Comparison of ENCODE assay signal across 8 cellular contexts in the genomic region with DNA sequence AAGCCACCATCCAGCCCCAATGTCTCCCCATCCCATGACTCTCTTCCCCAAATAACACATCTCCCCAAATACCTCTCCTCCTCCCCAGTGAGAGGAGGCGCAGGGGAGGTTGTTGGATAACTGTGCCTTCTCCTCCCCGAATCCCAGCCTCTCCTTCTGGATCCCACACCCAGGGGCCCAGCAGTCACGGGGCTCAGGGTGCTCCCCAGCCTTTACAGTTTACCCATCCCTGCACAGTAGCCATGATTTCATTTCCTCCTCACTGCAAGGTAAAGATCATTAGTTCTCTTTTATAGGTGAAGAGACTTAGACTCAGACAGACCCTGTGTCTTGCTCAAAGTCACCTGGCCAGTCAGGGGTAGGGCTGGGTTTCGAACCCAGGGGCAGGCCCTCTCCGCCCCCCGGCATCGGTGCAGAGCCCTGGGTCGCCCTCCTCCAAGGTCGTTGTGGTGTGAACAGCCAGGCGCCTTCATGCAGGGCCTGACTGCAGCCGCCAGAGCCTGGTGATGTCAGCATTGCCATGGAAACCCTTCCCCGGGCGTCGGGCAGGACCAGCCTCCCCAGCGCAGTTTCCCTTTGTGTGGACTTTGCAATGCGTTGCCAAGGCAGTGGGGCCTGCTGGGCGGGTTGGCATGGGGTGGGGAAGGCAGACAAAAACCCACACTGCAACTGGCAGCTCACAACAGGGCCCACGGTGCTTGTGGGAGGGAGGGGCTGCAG. TPM values are rescaled to one million over a fixed set of nuclear protein-coding genes. Genes with fewer than 3 reads are reported as not detected.
DNase-seq lines count a peak whose midpoint lies in the region; FAIRE-seq and TF ChIP-seq lines count a peak whose summit lies in the region.

No MANE protein-coding gene starts in this region.

- TF ChIP-seq CTCF in OCI-LY7 (conservative IDR thresholded peaks at IDR 0.05; ENCODE audit: low read length) (no peak), D721Med (IDR thresholded peaks at IDR 0.05; ENCODE audit: insufficient read depth, missing control alignments) (no peak)

- H3K79me2 ChIP-seq in OCI-LY7 (ENCODE audit: insufficient read depth, low read depth, low read length) = no peaks in the 10 kb centered on the region

- H3K9ac ChIP-seq in mucosa of stomach (ENCODE audit: low read length) = peak overlapping the region; percentile 81

- intact Hi-C loops in OCI-LY7 (cut with micrococcal nuclease; ENCODE audit: unreplicated experiment) = no loop called here

- H4K20me1 ChIP-seq in OCI-LY7 (ENCODE audit: insufficient read depth, low read length) = no peaks in the 10 kb centered on the region

- no peak overlapping the region for H3K4me3 ChIP-seq in OCI-LY7 (ENCODE audit: low read depth, low read length, poor library complexity, severe bottlenecking)
- no peak overlapping the region for H3K4me3 ChIP-seq in esophagus (ENCODE audit: low read depth in 1 of 2, low read length in 2 of 2)
- H3K4me3 ChIP-seq in mucosa of stomach (ENCODE audit: low read length) = no peak overlapping the region

- DNase-seq in DMS53 treated with DMSO at 0.1 percent for 48 hours (lab: John Stamatoyannopoulos, UW; ENCODE audit: unreplicated experiment) (peak; percentile 98), HPDE6-E6E7 (ENCODE audit: extremely low spot score) (peak; percentile 100), OCI-LY7 (ENCODE audit: low spot score) (peak; percentile 47), D721Med (ENCODE audit: insufficient read length, low spot score) (no peak)
- DNase-seq in activated T-helper 1 cell treated with anti-CD3 and anti-CD28 coated beads, Interleukin-2, amount 50 U/mL, for 16 hours (ENCODE audit: low read depth in 1 of 2, low spot score in 1 of 2) = peak; percentile 50 to 61
- DNase-seq in stimulated activated CD8-positive, alpha-beta memory T cell treated with anti-CD3 and anti-CD28 coated beads, Interleukin-4, amount 100 ng/mL, for 1 hour (ENCODE audit: low read depth in 2 of 2, low spot score in 1 of 2) = peak; percentile 64 to 71

- no peaks in the 10 kb centered on the region for H3K36me3 ChIP-seq in OCI-LY7 (ENCODE audit: insufficient read depth, low read length)
- H3K36me3 ChIP-seq in esophagus (ENCODE audit: control insufficient read depth in 2 of 2, insufficient read depth in 2 of 2, low read length in 1 of 2) = no peaks in the 10 kb centered on the region
- H3K36me3 ChIP-seq in mucosa of stomach (ENCODE audit: control insufficient read depth, insufficient read depth, low read length) = no peaks in the 10 kb centered on the region

- H3K27me3 ChIP-seq in esophagus (ENCODE audit: control insufficient read depth in 1 of 2, insufficient read depth in 2 of 2, low read length in 2 of 2) (no peaks in the 10 kb centered on the region), mucosa of stomach (ENCODE audit: control insufficient read depth, insufficient read depth, low read length) (no peaks in the 10 kb centered on the region)

- H3K4me1 ChIP-seq in OCI-LY7 (ENCODE audit: insufficient read depth, low read length, poor library complexity, severe bottlenecking) (peaks cover 29% of the 10 kb centered on the region), esophagus (ENCODE audit: control insufficient read depth in 2 of 2, insufficient read depth in 2 of 2, low read length in 1 of 2) (peaks cover 20 to 37% of the 10 kb centered on the region in 2 donors), mucosa of stomach (ENCODE audit: control insufficient read depth, insufficient read depth, low read length) (peaks cover 94% of the 10 kb centered on the region)

- CTCF ChIA-PET in OCI-LY7 (lab: Charles Lee; ENCODE audit: unreplicated experiment) = interaction anchor here (0.7 kb wide), 1 partner anchor 12 kb away, joined by 3 read pairs; no protein-coding TSS in a partner anchor

- POLR2A ChIA-PET in OCI-LY7 (lab: Charles Lee) = no interaction called here

- FAIRE-seq in D721Med (lab: Jason Lieb, UNC) = no peak

- no peaks in the 10 kb centered on the region for H3K9me2 ChIP-seq in OCI-LY7 (ENCODE audit: insufficient read depth, low read length)

- peak overlapping the region; percentile 38; the same call in 1 of the 2 replicates for H3K4me2 ChIP-seq in OCI-LY7 (ENCODE audit: low read length)

- H3K27ac ChIP-seq in OCI-LY7 (ENCODE audit: low read depth, low read length, poor library complexity, severe bottlenecking) = no peak overlapping the region
- peak overlapping the region; percentile 92 to 97 for H3K27ac ChIP-seq in esophagus (ENCODE audit: low read depth in 2 of 2, low read length in 1 of 2)

- H2AFZ ChIP-seq in OCI-LY7 (ENCODE audit: low read length) = peak overlapping the region; percentile 75; the same call in 1 of the 2 replicates

- no TSS peak for BruUV-seq in OCI-LY7 (replicated peaks; lab: Mats Ljungman, UMichigan)

- H3K9me3 ChIP-seq in OCI-LY7 (ENCODE audit: low read length) (no peaks in the 10 kb centered on the region), esophagus (ENCODE audit: control insufficient read depth in 2 of 2, insufficient read depth in 1 of 2, low read depth in 1 of 2, low read length in 1 of 2) (no peaks in the 10 kb centered on the region), mucosa of stomach (ENCODE audit: control insufficient read depth, low read length) (no peaks in the 10 kb centered on the region)

- WGBS in esophagus, 2 donors = 23 to 28% methylated on average over 18 of the region's 18 CpGs

RNA-seq across cellular contexts. Expression of a gene that starts 53.3 kb away (rescaled TPM):
- total RNA-seq in OCI-LY7 (2014; rRNA removed; shearing (Covaris generic)) = 12.7 and 15.2 TPM in 2 replicates
- total RNA-seq in OCI-LY7 (2022) = 24.8 and 26.4 TPM in 2 replicates
- polyA plus RNA-seq in esophagus = 10 to 100 TPM; 32.7 to 52.9 TPM
